Comparison of ENCODE assay signal across 8 cellular contexts in genomic region chr7:151225948-151226510, GRCh38. TPM values are rescaled to one million over a fixed set of nuclear protein-coding genes. Genes with fewer than 3 reads are reported as not detected.
DNase-seq lines count a peak whose midpoint lies in the region; TF ChIP-seq lines count a peak whose summit lies in the region.

No MANE protein-coding gene starts in this region.

- H3K27ac ChIP-seq in duodenal mucosa (ENCODE audit: low read depth, low read length): no peak overlapping the region

- TF ChIP-seq CTCF in NB4 (IDR thresholded peaks at IDR 0.05; ENCODE audit: low read depth, low read length) (no peak), neural crest cell (conservative IDR thresholded peaks at IDR 0.05) (no peak), GM13976 (IDR thresholded peaks at IDR 0.05; ENCODE audit: borderline replicate concordance, control extremely low read depth, extremely low read depth, insufficient read depth, missing control alignments) (no peak)

- no peak overlapping the region for H3K27ac Mint-ChIP-seq in neural crest cell (ENCODE audit: unreplicated experiment)

- H3K4me3 Mint-ChIP-seq in neural crest cell: peak overlapping the region; percentile 100

- no peaks in the 10 kb centered on the region for H3K27me3 Mint-ChIP-seq in neural crest cell (ENCODE audit: low read depth)

- H3K27me3 ChIP-seq in duodenal mucosa (ENCODE audit: control insufficient read depth in 1 of 2, insufficient read depth in 2 of 2, low read length in 2 of 2): no peaks in the 10 kb centered on the region

- no peaks in the 10 kb centered on the region for H3K9me3 Mint-ChIP-seq in neural crest cell

- DNase-seq in CD1c-positive myeloid dendritic cell (ENCODE audit: extremely low spot score) (peak; percentile 73), NB4 (ENCODE audit: low read depth) (peak; percentile 61), neural crest cell (ENCODE audit: low read depth, low spot score) (no peak), GM13976 (ENCODE audit: low spot score) (no peak), NCI-H82 treated with DMSO at 0.1 percent for 48 hours (lab: John Stamatoyannopoulos, UW; ENCODE audit: unreplicated experiment) (no peak), NCI-H446 treated with DMSO at 0.1 percent for 48 hours (lab: John Stamatoyannopoulos, UW) (no peak), NCI-H526 treated with DMSO at 0.1 percent for 48 hours (lab: John Stamatoyannopoulos, UW) (no peak)

- peaks cover 34% of the 10 kb centered on the region for H3K4me1 Mint-ChIP-seq in neural crest cell

- in situ Hi-C loops in GM13976 (cut with MboI; ENCODE audit: low sequenced_read_pairs, unreplicated experiment): no loop called here

- H3K4me1 ChIP-seq in duodenal mucosa (ENCODE audit: control insufficient read depth in 1 of 2, insufficient read depth in 2 of 2, low read length in 2 of 2): peaks cover 24% of the 10 kb centered on the region in 2 donors

- H3K36me3 ChIP-seq in duodenal mucosa (ENCODE audit: control insufficient read depth in 1 of 2, insufficient read depth in 2 of 2, low read length in 2 of 2): peaks cover 29 to 38% of the 10 kb centered on the region in 2 donors

- no peaks in the 10 kb centered on the region for H3K9me3 ChIP-seq in duodenal mucosa (ENCODE audit: control insufficient read depth in 1 of 2, low read length in 2 of 2)

- peak overlapping the region; percentile 61 to 76 for H3K9ac ChIP-seq in duodenal mucosa (ENCODE audit: low read depth in 1 of 2, low read length in 2 of 2)

- TF ChIP-seq POLR2A in NB4 (IDR thresholded peaks at IDR 0.05; ENCODE audit: extremely low read depth, insufficient read length): no peak

- H3K4me3 ChIP-seq in NB4 (ENCODE audit: low read depth, low read length): peak overlapping the region; percentile 93
- H3K4me3 ChIP-seq in duodenal mucosa (ENCODE audit: low read depth in 1 of 2, low read length in 2 of 2): peak overlapping the region; percentile 95 to 96

- peaks cover 12% of the 10 kb centered on the region for H3K36me3 Mint-ChIP-seq in neural crest cell (ENCODE audit: low read depth)

RNA-seq across cellular contexts. Expression of gene ABCF2, which starts 1.0 kb away (rescaled TPM):
- total RNA-seq in neural crest cell: 67.0 and 68.2 TPM in 2 replicates

RNA-seq across cellular contexts. Expression of gene CHPF2, which starts 6.3 kb away (rescaled TPM):
- total RNA-seq in neural crest cell: 33.1 and 34.1 TPM in 2 replicates

RNA-seq across cellular contexts. Expression of gene H2BK1, which starts 15.7 kb away (rescaled TPM):
- not detected in 2 replicates for total RNA-seq in neural crest cell

RNA-seq across cellular contexts. Expression of gene SMARCD3, which starts 22.5 kb away (rescaled TPM):
- total RNA-seq in neural crest cell: 46.7 and 50.7 TPM in 2 replicates

RNA-seq across cellular contexts. Expression of gene ASB10, which starts 39.0 kb away (rescaled TPM):
- not detected in 2 replicates for total RNA-seq in neural crest cell

Comparison
In these comparisons a context has a peak if more than half of its experiments do, and no peak if none do; other contexts are left out.
1. DNase-seq: peak in CD1c-positive myeloid dendritic cell (single experiment) and NB4 (single experiment); none in neural crest cell (single experiment), GM13976 (single experiment), NCI-H82 treated with DMSO at 0.1 percent for 48 hours (single experiment), NCI-H446 treated with DMSO at 0.1 percent for 48 hours (single experiment) and NCI-H526 treated with DMSO at 0.1 percent for 48 hours (single experiment).